In the genomic region with DNA sequence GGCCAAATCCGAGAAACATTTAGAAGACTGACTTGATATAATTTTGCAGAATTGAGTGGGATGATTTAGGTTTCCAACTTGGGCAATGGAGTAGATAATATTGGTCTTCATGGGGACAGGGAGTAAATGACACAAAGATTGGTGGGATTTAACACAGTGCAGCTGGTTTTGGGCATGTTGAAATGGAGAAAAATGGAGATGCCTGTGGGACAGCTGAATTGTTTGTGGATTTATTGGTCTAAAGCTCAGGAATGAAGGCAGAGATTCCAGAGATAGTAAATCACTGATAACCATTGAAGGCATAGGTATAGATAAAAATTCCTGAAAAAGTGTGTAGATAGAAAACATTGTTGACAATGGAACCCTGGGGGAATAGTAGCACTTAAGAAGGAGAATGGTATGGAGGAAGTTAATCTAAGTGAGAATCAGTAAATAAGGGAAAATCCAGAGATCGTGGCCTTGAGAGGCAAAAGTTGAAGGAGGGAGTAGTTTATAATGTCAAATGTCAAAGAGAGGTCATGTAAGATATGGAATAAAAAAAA, we compare ENCODE assay signal across 22 cellular contexts.
A peak's percentile ranks its signal among the peaks of the same experiment; 100 is the strongest.
DNase-seq lines count a peak whose midpoint lies in the region; ATAC-seq and TF ChIP-seq lines count a peak whose summit lies in the region.
"Had no signal": no experiment of that assay in that cellular context is flagged by ENCODE, and none has a peak within 500 bp of the region (broad histone marks: within the 10 kb centered on the region; RNA-seq: fewer than 3 reads in every experiment).

No MANE protein-coding gene starts in this region.

- H3K9me3 ChIP-seq in HUES6 (ENCODE audit: control insufficient read depth, insufficient read depth, low read depth, low read length): no peaks in the 10 kb centered on the region
- no peaks in the 10 kb centered on the region for H3K9me3 ChIP-seq in T-helper 17 cell (ENCODE audit: control insufficient read depth, low read length, poor library complexity, severe bottlenecking)
- no peaks in the 10 kb centered on the region for H3K9me3 ChIP-seq in smooth muscle cell (replicated peaks; ENCODE audit: low read depth)
- no peaks in the 10 kb centered on the region for H3K9me3 ChIP-seq in right lobe of liver
- H3K9me3 ChIP-seq: BLaER1 treated with 17β-estradiol and CSF1 and Interleukin-3, amounts not matched to agents 10 nM and 100 nM; Peyer's patch had no signal

- no peaks in the 10 kb centered on the region for H3K79me2 ChIP-seq in smooth muscle cell (ENCODE audit: low read depth)

- ATAC-seq in T-helper 17 cell (no peak), memory B cell (ENCODE audit: low read depth) (no peak), GM19452 (IDR thresholded peaks at IDR 0.05; ENCODE audit: unreplicated experiment) (no peak), Right ventricle myocardium inferior (no peak), right lobe of liver (no peak)
- no peak for ATAC-seq in stimulated activated effector memory CD8-positive, alpha-beta T cell treated with anti-CD3 and anti-CD28 coated beads, Interleukin-12 subunit alpha, Interleukin-12 subunit beta, amount 100 ng/mL, for 72 hours

- peak overlapping the region; percentile 53 for H3K4me2 ChIP-seq in smooth muscle cell
- H3K4me2 ChIP-seq: BLaER1 treated with 17β-estradiol and CSF1 and Interleukin-3, amounts not matched to agents 10 nM and 100 nM had no signal

- H3K27ac Mint-ChIP-seq in T-helper 17 cell (peak overlapping the region; percentile 17), memory B cell (peak overlapping the region; percentile 43)
- no peak overlapping the region for H3K27ac Mint-ChIP-seq in stimulated activated effector memory CD8-positive, alpha-beta T cell treated with anti-CD3 and anti-CD28 coated beads, Interleukin-12 subunit alpha, Interleukin-12 subunit beta, amount 100 ng/mL, for 72 hours

- H3K4me3 ChIP-seq in HUES6 (ENCODE audit: low read depth, low read length): no peak overlapping the region
- H3K4me3 ChIP-seq in smooth muscle cell: no peak overlapping the region
- no peak overlapping the region for H3K4me3 ChIP-seq in right lobe of liver
- H3K4me3 ChIP-seq: BLaER1 treated with 17β-estradiol and CSF1 and Interleukin-3, amounts not matched to agents 10 nM and 100 nM; Peyer's patch; SK-N-MC had no signal

- intact Hi-C loops in Right ventricle myocardium inferior (cut with DNase I) (no loop called here), right lobe of liver (cut with DNase I) (no loop called here)

- no peak overlapping the region for H2AFZ ChIP-seq in smooth muscle cell (ENCODE audit: low read depth)

- DNase-seq in T-helper 17 cell: no peak
- DNase-seq in memory B cell (ENCODE audit: low spot score in 2 of 2): no peak
- DNase-seq in smooth muscle cell (lab: John Stamatoyannopoulos, UW; ENCODE audit: unreplicated experiment): no peak
- no peak for DNase-seq in Right ventricle myocardium inferior (ENCODE audit: missing footprints)
- no peak for DNase-seq in stimulated activated effector memory CD8-positive, alpha-beta T cell treated with anti-CD3 and anti-CD28 coated beads, Interleukin-12 subunit alpha, Interleukin-12 subunit beta, amount 100 ng/mL, for 72 hours (ENCODE audit: low spot score in 2 of 2)
- no peak for DNase-seq in right lobe of liver
- DNase-seq: CD4-positive, alpha-beta memory T cell; DND-41; MV-4-11; NCI-H1105 treated with DMSO at 0.1 percent for 48 hours; NCI-H1694; NCI-H2081; NCI-H2171; NCI-H345; NCI-H524 treated with DMSO at 0.1 percent for 48 hours; NCI-H82; Peyer's patch had no signal

- H3K4me1 Mint-ChIP-seq in T-helper 17 cell (peaks cover 13% of the 10 kb centered on the region), memory B cell (peaks cover 30% of the 10 kb centered on the region)
- H3K4me1 Mint-ChIP-seq in stimulated activated effector memory CD8-positive, alpha-beta T cell treated with anti-CD3 and anti-CD28 coated beads, Interleukin-12 subunit alpha, Interleukin-12 subunit beta, amount 100 ng/mL, for 72 hours: peaks cover 13% of the 10 kb centered on the region

- H3K9me3 Mint-ChIP-seq in memory B cell: no peaks in the 10 kb centered on the region
- H3K9me3 Mint-ChIP-seq in stimulated activated effector memory CD8-positive, alpha-beta T cell treated with anti-CD3 and anti-CD28 coated beads, Interleukin-12 subunit alpha, Interleukin-12 subunit beta, amount 100 ng/mL, for 72 hours: no peaks in the 10 kb centered on the region
- H3K9me3 Mint-ChIP-seq: CD4-positive, alpha-beta memory T cell; IgD-negative memory B cell had no signal

- 0 out of 2 replicates have a peak overlapping the region, but pooled peaks have one; percentile 37 for H3K27ac ChIP-seq in HUES6 (ENCODE audit: low read depth, low read length)
- H3K27ac ChIP-seq in smooth muscle cell (ENCODE audit: low read depth): no peak overlapping the region
- no peak overlapping the region for H3K27ac ChIP-seq in right lobe of liver
- H3K27ac ChIP-seq: BLaER1 treated with 17β-estradiol and CSF1 and Interleukin-3, amounts not matched to agents 10 nM and 100 nM; Peyer's patch; SK-N-MC had no signal

- H3K4me1 ChIP-seq in HUES6 (ENCODE audit: control insufficient read depth, insufficient read depth, low read length) (no peaks in the 10 kb centered on the region; the same call in none of the 2 replicates), smooth muscle cell (ENCODE audit: low read depth) (peaks cover 4% of the 10 kb centered on the region), right lobe of liver (no peaks in the 10 kb centered on the region)
- H3K4me1 ChIP-seq: Peyer's patch had no signal

- H3K36me3 ChIP-seq in HUES6 (ENCODE audit: control insufficient read depth, insufficient read depth, low read length) (no peaks in the 10 kb centered on the region), smooth muscle cell (ENCODE audit: low read depth) (no peaks in the 10 kb centered on the region), right lobe of liver (no peaks in the 10 kb centered on the region)
- H3K36me3 ChIP-seq: BLaER1 treated with 17β-estradiol and CSF1 and Interleukin-3, amounts not matched to agents 10 nM and 100 nM; Peyer's patch had no signal

- no peak overlapping the region for H3K4me3 Mint-ChIP-seq in T-helper 17 cell
- no peak overlapping the region for H3K4me3 Mint-ChIP-seq in memory B cell
- no peak overlapping the region for H3K4me3 Mint-ChIP-seq in stimulated activated effector memory CD8-positive, alpha-beta T cell treated with anti-CD3 and anti-CD28 coated beads, Interleukin-12 subunit alpha, Interleukin-12 subunit beta, amount 100 ng/mL, for 72 hours
- H3K4me3 Mint-ChIP-seq: CD4-positive, alpha-beta memory T cell; IgD-negative memory B cell had no signal

- H3K27me3 ChIP-seq in HUES6 (ENCODE audit: control insufficient read depth, insufficient read depth, low read length): no peaks in the 10 kb centered on the region
- no peaks in the 10 kb centered on the region for H3K27me3 ChIP-seq in smooth muscle cell (ENCODE audit: low read depth)
- H3K27me3 ChIP-seq in right lobe of liver: no peaks in the 10 kb centered on the region
- H3K27me3 ChIP-seq: BLaER1 treated with 17β-estradiol and CSF1 and Interleukin-3, amounts not matched to agents 10 nM and 100 nM; Peyer's patch had no signal

- 53% methylated on average over 2 of the region's 2 CpGs for WGBS in smooth muscle cell (ENCODE audit: low lambda C conversion rate)
- WGBS in right lobe of liver (ENCODE audit: insufficient coverage, low coverage, low lambda C conversion rate, missing lambda C conversion rate): 39% methylated on average over 2 of the region's 2 CpGs

- no peak for TF ChIP-seq POLR2A in right lobe of liver (IDR thresholded peaks at IDR 0.05)

- TF ChIP-seq CTCF in smooth muscle cell (IDR thresholded peaks at IDR 0.05; ENCODE audit: borderline replicate concordance, insufficient read depth, poor library complexity, severe bottlenecking) (no peak), right lobe of liver (IDR thresholded peaks at IDR 0.05) (no peak)

- H3K27me3 Mint-ChIP-seq in T-helper 17 cell (no peaks in the 10 kb centered on the region), memory B cell (no peaks in the 10 kb centered on the region)
- H3K27me3 Mint-ChIP-seq: CD4-positive, alpha-beta memory T cell; IgD-negative memory B cell had no signal

- H3K9ac ChIP-seq in HUES6 (ENCODE audit: low read length): no peak overlapping the region
- H3K9ac ChIP-seq in smooth muscle cell (ENCODE audit: low read depth): no peak overlapping the region
- H3K9ac ChIP-seq: BLaER1 treated with 17β-estradiol and CSF1 and Interleukin-3, amounts not matched to agents 10 nM and 100 nM had no signal

- no peaks in the 10 kb centered on the region for H3F3A ChIP-seq in smooth muscle cell (ENCODE audit: low read depth)

- no peaks in the 10 kb centered on the region for H4K20me1 ChIP-seq in smooth muscle cell (ENCODE audit: low read depth)
- H4K20me1 ChIP-seq: BLaER1 treated with 17β-estradiol and CSF1 and Interleukin-3, amounts not matched to agents 10 nM and 100 nM had no signal

- H3K36me3 Mint-ChIP-seq in T-helper 17 cell (ENCODE audit: low read depth): peaks cover 4% of the 10 kb centered on the region
- no peaks in the 10 kb centered on the region for H3K36me3 Mint-ChIP-seq in memory B cell
- no peaks in the 10 kb centered on the region for H3K36me3 Mint-ChIP-seq in stimulated activated effector memory CD8-positive, alpha-beta T cell treated with anti-CD3 and anti-CD28 coated beads, Interleukin-12 subunit alpha, Interleukin-12 subunit beta, amount 100 ng/mL, for 72 hours
- H3K36me3 Mint-ChIP-seq: CD4-positive, alpha-beta memory T cell had no signal
